Comparison of ENCODE assay signal across 7 cellular contexts in the genomic region with DNA sequence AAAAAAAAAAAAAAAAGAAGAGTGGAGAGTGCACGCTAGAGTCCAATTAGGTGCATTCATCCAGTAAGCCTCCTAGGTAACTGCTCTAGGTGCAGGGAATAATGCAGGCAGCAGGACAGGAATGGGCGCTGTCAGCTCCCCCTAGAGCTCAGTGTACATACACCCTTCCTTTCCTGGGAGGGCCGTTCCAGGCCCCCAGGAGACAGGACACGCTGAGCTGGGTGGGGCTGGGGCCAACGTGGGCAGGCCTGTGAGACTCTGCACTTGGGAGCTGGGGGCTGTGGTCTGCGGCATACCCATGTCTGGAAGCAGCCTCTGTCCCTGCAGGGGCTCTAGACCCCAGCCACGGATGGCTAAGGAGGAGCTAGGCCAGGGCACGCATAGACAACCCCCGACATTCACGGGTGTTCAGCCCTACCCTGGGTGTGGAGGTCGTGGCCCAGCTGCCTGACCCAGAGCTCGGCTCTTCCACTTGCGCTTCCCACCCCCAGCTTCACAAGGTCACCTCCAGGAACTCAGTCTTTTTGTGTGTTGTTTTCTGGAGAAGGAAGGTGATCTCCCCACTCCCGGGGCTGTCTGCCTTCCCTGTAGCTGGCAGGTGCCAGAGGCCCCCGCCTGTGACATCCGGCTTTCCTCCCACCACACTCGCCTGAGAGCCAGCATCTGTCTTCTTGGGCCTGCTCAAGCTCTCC. TPM values are rescaled to one million over a fixed set of nuclear protein-coding genes. Genes with fewer than 3 reads are reported as not detected.
DNase-seq lines count a peak whose midpoint lies in the region; ATAC-seq and TF ChIP-seq lines count a peak whose summit lies in the region.

No MANE protein-coding gene starts in this region.

- H3K27ac ChIP-seq in DOHH2 (ENCODE audit: low read depth, low read length), result peak overlapping the region; percentile 93

- H3K9me3 Mint-ChIP-seq in brain (no peaks in the 10 kb centered on the region), memory B cell (no peaks in the 10 kb centered on the region)

- ATAC-seq in GM21576 (IDR thresholded peaks at IDR 0.05; ENCODE audit: unreplicated experiment) (peak; percentile 26), memory B cell (ENCODE audit: low read depth) (peak; percentile 4), GM19328 (IDR thresholded peaks at IDR 0.05; ENCODE audit: unreplicated experiment) (no peak)

- TF ChIP-seq CTCF in DOHH2 (IDR thresholded peaks at IDR 0.05; ENCODE audit: low read depth, low read length, poor library complexity, severe bottlenecking) (peak; percentile 34), brain (conservative IDR thresholded peaks at IDR 0.05) (no peak)

- H4K20me1 ChIP-seq in DOHH2 (ENCODE audit: control insufficient read depth, insufficient read depth, low read depth, low read length), result peaks cover 8% of the 10 kb centered on the region; the same call in 1 of the 2 replicates

- H3K36me3 Mint-ChIP-seq in brain (no peaks in the 10 kb centered on the region), memory B cell (no peaks in the 10 kb centered on the region)

- H3K4me1 ChIP-seq in DOHH2 (ENCODE audit: control insufficient read depth, low read length), result peaks cover 62% of the 10 kb centered on the region

- H3K9me2 ChIP-seq in DOHH2 (replicated peaks; ENCODE audit: control insufficient read depth, low read length), result no peaks in the 10 kb centered on the region

- H3K79me2 ChIP-seq in DOHH2 (ENCODE audit: control insufficient read depth, low read length), result peaks cover 11% of the 10 kb centered on the region

- peak overlapping the region; percentile 96 to 99 (median 97) for H3K27ac Mint-ChIP-seq in brain
- peak overlapping the region; percentile 43 for H3K27ac Mint-ChIP-seq in memory B cell

- peak; percentile 68 for DNase-seq in NCI-H345 (lab: John Stamatoyannopoulos, UW)
- no peak for DNase-seq in memory B cell (ENCODE audit: low spot score in 2 of 2)
- DNase-seq in activated gamma-delta T cell (lab: John Stamatoyannopoulos, UW), result no peak

- H3K9me3 ChIP-seq in DOHH2 (ENCODE audit: control insufficient read depth, insufficient read depth, low read length), result no peaks in the 10 kb centered on the region

- H3K27me3 Mint-ChIP-seq in brain, result no peaks in the 10 kb centered on the region
- peaks cover 2% of the 10 kb centered on the region for H3K27me3 Mint-ChIP-seq in memory B cell

- peak overlapping the region; percentile 96 for H3K4me2 ChIP-seq in DOHH2 (ENCODE audit: low read length)

- peaks cover 32% of the 10 kb centered on the region for H3K4me1 Mint-ChIP-seq in brain
- H3K4me1 Mint-ChIP-seq in memory B cell, result peaks cover 16% of the 10 kb centered on the region

- H3K4me3 Mint-ChIP-seq in brain, result peak overlapping the region; percentile 90 to 92 (median 90)
- peak overlapping the region; percentile 82 for H3K4me3 Mint-ChIP-seq in memory B cell

- H3F3A ChIP-seq in DOHH2 (ENCODE audit: control insufficient read depth, insufficient read depth), result peaks cover 7% of the 10 kb centered on the region; the same call in 1 of the 2 replicates

- H3K27me3 ChIP-seq in DOHH2 (ENCODE audit: control insufficient read depth, low read length), result peaks cover 12% of the 10 kb centered on the region

- peaks cover 26% of the 10 kb centered on the region for H3K36me3 ChIP-seq in DOHH2 (ENCODE audit: control insufficient read depth, low read length)

- peak overlapping the region; percentile 99 for H3K4me3 ChIP-seq in DOHH2 (ENCODE audit: low read length)

RNA-seq across cellular contexts. Expression of a gene that starts 1.0 kb away (rescaled TPM):
- 37.7 TPM for polyA plus RNA-seq in brain (ENCODE audit: insufficient read depth, low read depth, low replicate concordance)

RNA-seq across cellular contexts. Expression of a gene that starts 5.0 kb away (rescaled TPM):
- 125 TPM for polyA plus RNA-seq in brain (ENCODE audit: insufficient read depth, low read depth, low replicate concordance)

RNA-seq across cellular contexts. Expression of a gene that starts 6.3 kb away (rescaled TPM):
- polyA plus RNA-seq in brain (ENCODE audit: insufficient read depth, low read depth, low replicate concordance), result 0.39 TPM

RNA-seq across cellular contexts. Expression of a gene that starts 6.9 kb away (rescaled TPM):
- polyA plus RNA-seq in brain (ENCODE audit: insufficient read depth, low read depth, low replicate concordance), result 8.7 TPM

RNA-seq across cellular contexts. Expression of a gene that starts 14.4 kb away (rescaled TPM):
- polyA plus RNA-seq in brain (ENCODE audit: insufficient read depth, low read depth, low replicate concordance), result 188 TPM
